Comparison of ENCODE assay signal across 16 cellular contexts in genomic region chr3:87127286-87127685, GRCh38.
A peak's percentile ranks its signal among the peaks of the same experiment; 100 is the strongest.
DNase-seq lines count a peak whose midpoint lies in the region; ATAC-seq and TF ChIP-seq lines count a peak whose summit lies in the region.
"Had no signal": no experiment of that assay in that cellular context is flagged by ENCODE, and none has a peak within 500 bp of the region (broad histone marks: within the 10 kb centered on the region; RNA-seq: fewer than 3 reads in every experiment).

No MANE protein-coding gene starts in this region.

- TF ChIP-seq CTCF in osteocyte (IDR thresholded peaks at IDR 0.05) = no peak

- H3K4me1 Mint-ChIP-seq in osteocyte (ENCODE audit: unreplicated experiment) = no peaks in the 10 kb centered on the region
- H3K4me1 Mint-ChIP-seq: H9 had no signal

- no peak overlapping the region for H3K4me3 Mint-ChIP-seq in osteocyte (ENCODE audit: unreplicated experiment)
- H3K4me3 Mint-ChIP-seq: H9 had no signal

- H3K9me3 Mint-ChIP-seq in osteocyte (ENCODE audit: unreplicated experiment) = no peaks in the 10 kb centered on the region
- H3K9me3 Mint-ChIP-seq: H9 had no signal

- H3K27ac Mint-ChIP-seq in osteocyte (ENCODE audit: unreplicated experiment) = no peak overlapping the region
- H3K27ac Mint-ChIP-seq: H9 had no signal

- peaks cover 20% of the 10 kb centered on the region for H3K27me3 Mint-ChIP-seq in osteocyte (ENCODE audit: unreplicated experiment)

- ATAC-seq in HG03521 (IDR thresholded peaks at IDR 0.05; ENCODE audit: unreplicated experiment) (no peak), GM21825 (IDR thresholded peaks at IDR 0.05; ENCODE audit: unreplicated experiment) (no peak)
- ATAC-seq: SK-N-SH treated with all-trans-retinoic acid at 6 μM for 48 hours had no signal

- DNase-seq in EL = peak; percentile 3
- peak; percentile 22 for DNase-seq in RPMI7951 (ENCODE audit: low read depth)
- peak; percentile 5 for DNase-seq in fibroblast of gingiva (ENCODE audit: low read depth)
- DNase-seq in osteocyte (ENCODE audit: extremely low spot score, unreplicated experiment) = no peak
- DNase-seq in ureter (ENCODE audit: low spot score) = no peak
- DNase-seq: DND-41, GF-D8, H9, NCI-H187, NCI-H226, NCI-H524 treated with DMSO at 0.1 percent for 48 hours, Peyer's patch, Right ventricle myocardium superior had no signal

- H3K36me3 Mint-ChIP-seq in osteocyte (ENCODE audit: unreplicated experiment) = no peaks in the 10 kb centered on the region

Comparison
In these comparisons a context has a peak if more than half of its experiments do, and no peak if none do; other contexts are left out.
1. DNase-seq: peak in EL (single experiment), RPMI7951 (single experiment) and fibroblast of gingiva (single experiment); none in osteocyte (single experiment) and ureter (single experiment).